ENCODE assay signal across 13 cellular contexts in the genomic region with DNA sequence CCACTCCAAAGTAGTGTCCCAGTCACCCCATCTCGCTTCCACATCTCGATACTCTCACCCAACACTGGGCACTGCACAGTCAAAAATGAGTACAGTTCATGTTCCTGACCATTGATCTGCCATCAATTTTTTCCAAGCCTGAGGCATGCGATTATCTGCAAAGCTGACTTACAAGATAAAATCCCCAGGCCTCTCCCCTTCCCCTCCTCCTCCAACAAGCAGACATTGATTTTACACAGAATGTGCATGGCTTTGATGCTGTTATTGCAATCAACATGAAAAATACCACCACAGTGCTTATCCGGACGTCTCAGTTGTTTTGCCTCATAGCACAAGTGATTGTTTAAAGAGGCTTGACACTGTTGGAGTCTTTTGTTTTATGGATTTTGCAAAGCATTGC.
DNase-seq lines count a peak whose midpoint lies in the region; ATAC-seq, FAIRE-seq and TF ChIP-seq lines count a peak whose summit lies in the region.
"Had no signal": no experiment of that assay in that cellular context is flagged by ENCODE, and none has a peak within 500 bp of the region (broad histone marks: within the 10 kb centered on the region; RNA-seq: fewer than 3 reads in every experiment).

No MANE protein-coding gene starts in this region.

- no peak for TF ChIP-seq EP300 in H1 (IDR thresholded peaks at IDR 0.05; ENCODE audit: borderline replicate concordance in 1 of 2, low read depth in 2 of 2, low read length in 2 of 2)

- H3K23ac ChIP-seq in H1 (ENCODE audit: insufficient read length), result no peak overlapping the region

- peak overlapping the region; percentile 72; the same call in 1 of the 2 replicates for H2AFZ ChIP-seq in H1 (ENCODE audit: low read length)
- H2AFZ ChIP-seq: GM23248 had no signal

- no peaks in the 10 kb centered on the region for H4K20me1 ChIP-seq in H1 (replicated peaks in 1 of 2; ENCODE audit: control insufficient read depth in 1 of 2, insufficient read depth in 2 of 2, low read length in 2 of 2)
- H4K20me1 ChIP-seq: BLaER1 had no signal

- POLR2A ChIA-PET in H1 (lab: Charles Lee; ENCODE audit: partially characterized antibody), result no interaction called here
- POLR2A ChIA-PET in CD4-positive, alpha-beta memory T cell (lab: Charles Lee; ENCODE audit: partially characterized antibody), result no interaction called here

- H3K4me3 ChIP-seq in H1 (ENCODE audit: extremely low read depth in 1 of 4, insufficient read depth in 2 of 4, low read depth in 3 of 4, low read length in 4 of 4), result no peak overlapping the region
- H3K4me3 ChIP-seq in CD4-positive, alpha-beta memory T cell (ENCODE audit: low read length in 2 of 2), result no peak overlapping the region
- H3K4me3 ChIP-seq: BLaER1, GM23248 had no signal

- peaks cover 0 to 12% (median 6%) of the 10 kb centered on the region in 8 donors for H3K9me3 Mint-ChIP-seq in CD4-positive, alpha-beta memory T cell
- H3K9me3 Mint-ChIP-seq: H9 had no signal

- H3K36me3 ChIP-seq in H1 (ENCODE audit: control insufficient read depth in 2 of 4, insufficient read depth in 4 of 4, low read length in 3 of 4), result no peaks in the 10 kb centered on the region
- no peaks in the 10 kb centered on the region for H3K36me3 ChIP-seq in CD4-positive, alpha-beta memory T cell (ENCODE audit: insufficient read depth, low read length)
- H3K36me3 ChIP-seq: BLaER1 had no signal

- H3K18ac ChIP-seq in H1 (ENCODE audit: extremely low read depth, low read length), result no peak overlapping the region

- no peak for ATAC-seq in HG02678 (IDR thresholded peaks at IDR 0.05; ENCODE audit: unreplicated experiment)

- intact Hi-C loops in CD4-positive, alpha-beta memory T cell (cut with micrococcal nuclease), result no loop called here

- H3K79me1 ChIP-seq in H1 (ENCODE audit: low read depth, low read length), result no peaks in the 10 kb centered on the region

- no peaks in the 10 kb centered on the region for H3K36me3 Mint-ChIP-seq in CD4-positive, alpha-beta memory T cell

- H3K4me1 ChIP-seq in H1 (replicated peaks in 1 of 4; ENCODE audit: control insufficient read depth in 3 of 4, insufficient read depth in 4 of 4, low read length in 3 of 4), result peaks cover 0 to 12% (median 5%) of the 10 kb centered on the region in 4 experiments; a peak in 4 of 7 replicates
- H3K4me1 ChIP-seq in CD4-positive, alpha-beta memory T cell (ENCODE audit: insufficient read depth, low read length), result no peaks in the 10 kb centered on the region
- H3K4me1 ChIP-seq: BLaER1 had no signal

- no peak overlapping the region for H3K4ac ChIP-seq in H1 (replicated peaks; ENCODE audit: insufficient read length, low read depth, low read length)

- no peak overlapping the region for H3K9ac ChIP-seq in H1 (replicated peaks in 1 of 4; ENCODE audit: extremely low read depth in 1 of 4, low read depth in 3 of 4, low read length in 3 of 4)
- H3K9ac ChIP-seq: BLaER1, GM23248 had no signal

- H3K4me2 ChIP-seq in H1 (ENCODE audit: insufficient read depth in 1 of 2, low read depth in 2 of 2, low read length in 2 of 2), result peak overlapping the region; percentile 1 to 21; a peak in 2 of 4 replicates
- H3K4me2 ChIP-seq: BLaER1 had no signal

- H2AK5ac ChIP-seq in H1 (ENCODE audit: low read depth, low read length), result no peak overlapping the region

- CTCF ChIA-PET in H1 (lab: Charles Lee; ENCODE audit: partially characterized antibody), result interaction anchor here (1.3 kb wide), 1 partner anchor 108 kb away, joined by 3 read pairs; no protein-coding TSS in a partner anchor
- CTCF ChIA-PET in CD4-positive, alpha-beta memory T cell (lab: Charles Lee; ENCODE audit: partially characterized antibody), result no interaction called here

- TF ChIP-seq CTCF in H1 (IDR thresholded peaks at IDR 0.05; ENCODE audit: control extremely low read depth in 1 of 3, insufficient read depth in 1 of 3, low read depth in 1 of 3, low read length in 3 of 3), result no peak

- no peaks in the 10 kb centered on the region for H3K23me2 ChIP-seq in H1 (ENCODE audit: low read depth, low read length)

- H3K27ac ChIP-seq in H1 (ENCODE audit: low read depth, low read length), result no peak overlapping the region
- no peak overlapping the region for H3K27ac ChIP-seq in CD4-positive, alpha-beta memory T cell (ENCODE audit: low read depth, low read length)
- H3K27ac ChIP-seq: BLaER1, GM23248 had no signal

- peak overlapping the region; percentile 56; the same call in 1 of the 2 replicates for H2BK12ac ChIP-seq in H1 (ENCODE audit: low read depth, low read length)

- no peak overlapping the region for H3K14ac ChIP-seq in H1 (ENCODE audit: insufficient read length)

- no peak for FAIRE-seq in H1 (lab: Jason Lieb, UNC)
- FAIRE-seq: GM18507 had no signal

- H2BK5ac ChIP-seq in H1 (ENCODE audit: low read depth, low read length), result no peak overlapping the region

- no peak for TF ChIP-seq RAD21 in H1 (IDR thresholded peaks at IDR 0.05 in 1 of 2, conservative IDR thresholded peaks at IDR 0.05 in 1 of 2; ENCODE audit: low read depth in 2 of 2, low read length in 2 of 2)

- peak; percentile 5 for DNase-seq in NCI-H345 treated with DMSO at 0.1 percent for 48 hours (lab: John Stamatoyannopoulos, UW; ENCODE audit: unreplicated experiment)
- no peak for DNase-seq in NCI-H345 (lab: John Stamatoyannopoulos, UW)
- no peak for DNase-seq in H1 (ENCODE audit: low read depth in 1 of 2, low spot score in 2 of 2)
- DNase-seq in pons (ENCODE audit: low spot score), result peak; percentile 3
- DNase-seq in CD4-positive, alpha-beta memory T cell, result no peak
- DNase-seq in activated gamma-delta T cell (lab: John Stamatoyannopoulos, UW), result no peak
- DNase-seq: 8988T, AML-193, GM23248, H9 had no signal

- H4K91ac ChIP-seq in H1 (replicated peaks; ENCODE audit: insufficient read length, low read length), result no peak overlapping the region

- H4K8ac ChIP-seq in H1 (ENCODE audit: extremely low read depth, insufficient read depth, low read length), result no peak overlapping the region

- no peaks in the 10 kb centered on the region for H3K27me3 Mint-ChIP-seq in CD4-positive, alpha-beta memory T cell

- no peak overlapping the region for H2BK20ac ChIP-seq in H1 (ENCODE audit: low read length)

- no peaks in the 10 kb centered on the region for H3K27me3 ChIP-seq in H1 (replicated peaks in 1 of 4; ENCODE audit: control insufficient read depth in 3 of 4, extremely low read depth in 1 of 4, insufficient read depth in 3 of 4, low read length in 3 of 4)
- no peaks in the 10 kb centered on the region for H3K27me3 ChIP-seq in CD4-positive, alpha-beta memory T cell (ENCODE audit: insufficient read depth, low read length)
- H3K27me3 ChIP-seq: BLaER1 had no signal

- H3K27ac Mint-ChIP-seq in CD4-positive, alpha-beta memory T cell, result no peak overlapping the region
- H3K27ac Mint-ChIP-seq: H9 had no signal

- H3K56ac ChIP-seq in H1 (replicated peaks; ENCODE audit: insufficient read length, low read depth, low read length), result no peak overlapping the region

- H3K79me2 ChIP-seq in H1 (ENCODE audit: control insufficient read depth in 1 of 2, insufficient read depth in 2 of 2, low read length in 2 of 2), result no peaks in the 10 kb centered on the region

- no peak overlapping the region for H3K4me3 Mint-ChIP-seq in CD4-positive, alpha-beta memory T cell
- H3K4me3 Mint-ChIP-seq: H9 had no signal

- 76% methylated on average over 5 of the region's 5 CpGs; no CpG with 5 or more reads in 1 of the 2 experiments for WGBS in H1 (ENCODE audit: extremely low coverage in 1 of 2, insufficient coverage in 1 of 2, insufficient read length in 1 of 2, insufficient replicate concordance in 2 of 2, low coverage in 1 of 2, low lambda C conversion rate in 2 of 2, missing lambda C conversion rate in 1 of 2), 2 experiments

- no peaks in the 10 kb centered on the region for H3K9me3 ChIP-seq in H1 (ENCODE audit: insufficient read depth in 2 of 2, low read depth in 1 of 2, low read length in 1 of 2)
- H3K9me3 ChIP-seq in CD4-positive, alpha-beta memory T cell (ENCODE audit: control insufficient read depth in 1 of 2, low read length in 2 of 2), result no peaks in the 10 kb centered on the region
- H3K9me3 ChIP-seq: BLaER1 had no signal

- no peak overlapping the region for H2BK120ac ChIP-seq in H1 (replicated peaks; ENCODE audit: low read depth, low read length)

- no peaks in the 10 kb centered on the region for H3K4me1 Mint-ChIP-seq in CD4-positive, alpha-beta memory T cell

- H2BK15ac ChIP-seq in H1 (ENCODE audit: low read length), result no peak overlapping the region

- H4K5ac ChIP-seq in H1 (ENCODE audit: insufficient read length, low read depth, low read length), result no peak overlapping the region

- TF ChIP-seq POLR2A in H1 (IDR thresholded peaks at IDR 0.05; ENCODE audit: control extremely low read depth in 1 of 2, low read depth in 2 of 2, low read length in 2 of 2), result no peak

TF ChIP-seq in H1, 55 proteins besides CTCF, POLR2A, EP300 and RAD21 (continues in another document):
- TF ChIP-seq, protein P1, sequence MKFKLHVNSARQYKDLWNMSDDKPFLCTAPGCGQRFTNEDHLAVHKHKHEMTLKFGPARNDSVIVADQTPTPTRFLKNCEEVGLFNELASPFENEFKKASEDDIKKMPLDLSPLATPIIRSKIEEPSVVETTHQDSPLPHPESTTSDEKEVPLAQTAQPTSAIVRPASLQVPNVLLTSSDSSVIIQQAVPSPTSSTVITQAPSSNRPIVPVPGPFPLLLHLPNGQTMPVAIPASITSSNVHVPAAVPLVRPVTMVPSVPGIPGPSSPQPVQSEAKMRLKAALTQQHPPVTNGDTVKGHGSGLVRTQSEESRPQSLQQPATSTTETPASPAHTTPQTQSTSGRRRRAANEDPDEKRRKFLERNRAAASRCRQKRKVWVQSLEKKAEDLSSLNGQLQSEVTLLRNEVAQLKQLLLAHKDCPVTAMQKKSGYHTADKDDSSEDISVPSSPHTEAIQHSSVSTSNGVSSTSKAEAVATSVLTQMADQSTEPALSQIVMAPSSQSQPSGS (IDR thresholded peaks at IDR 0.05; ENCODE audit: low read length), result no peak
- TF ChIP-seq SIRT6 (IDR thresholded peaks at IDR 0.05; ENCODE audit: low read length) (no peak), PHF8 (conservative IDR thresholded peaks at IDR 0.05; ENCODE audit: low read depth, low read length) (no peak), BCL11A (IDR thresholded peaks at IDR 0.05; ENCODE audit: low read depth in 2 of 2, low read length in 2 of 2) (no peak), KDM4A (IDR thresholded peaks at IDR 0.05; ENCODE audit: low read depth, low read length, severe bottlenecking) (no peak), YY1 (IDR thresholded peaks at IDR 0.05; ENCODE audit: low read depth, low read length) (no peak), RXRA (IDR thresholded peaks at IDR 0.05; ENCODE audit: insufficient read depth, low read depth, low read length) (no peak), POLR2AphosphoS5 (IDR thresholded peaks at IDR 0.05; ENCODE audit: low read depth, low read length) (no peak), CREB1 (IDR thresholded peaks at IDR 0.05) (no peak), JUN (IDR thresholded peaks at IDR 0.05; ENCODE audit: low read depth, low read length) (no peak), POU5F1 (IDR thresholded peaks at IDR 0.05; ENCODE audit: low read depth, low read length) (no peak), CTBP2 (IDR thresholded peaks at IDR 0.05; ENCODE audit: borderline replicate concordance, insufficient read depth, insufficient read length, low read length) (no peak), TEAD4 (IDR thresholded peaks at IDR 0.05; ENCODE audit: low read depth, low read length) (no peak)

Comparison
In these comparisons a context has a peak if more than half of its experiments do, and no peak if none do; other contexts are left out.
1. DNase-seq: peak in NCI-H345 treated with DMSO at 0.1 percent for 48 hours (single experiment) and pons (single experiment); none in NCI-H345 (single experiment), H1 (0 of 2), CD4-positive, alpha-beta memory T cell (0 of 5) and activated gamma-delta T cell (single experiment).